ENCODE assay signal across 1 cellular context in the genomic region with DNA sequence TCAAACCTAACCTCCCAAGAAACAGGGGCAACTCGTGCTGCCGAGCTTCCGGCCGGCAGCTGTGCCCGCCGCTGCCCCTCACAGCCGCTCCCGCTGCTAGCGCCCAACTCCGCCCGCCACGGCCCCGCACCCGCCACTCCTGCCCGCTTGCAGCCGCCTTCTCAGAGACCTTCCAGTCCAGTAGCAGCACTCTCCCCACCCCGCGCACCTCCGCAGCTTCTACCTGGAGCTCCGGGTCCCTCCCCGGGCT.
TF ChIP-seq lines count a peak whose summit lies in the region.

No MANE protein-coding gene starts in this region.

TF ChIP-seq in HepG2, 621 proteins besides CTCF, POLR2A, EP300 and RAD21 (continued from another document and continues in another):
- TF ChIP-seq ASH2L (IDR thresholded peaks at IDR 0.05; ENCODE audit: insufficient read length, low read depth, low read length) = no peak
- TF ChIP-seq ZNF747 (CRISPR knock-in tag; IDR thresholded peaks at IDR 0.05; ENCODE audit: borderline replicate concordance) = peak; percentile 73
- TF ChIP-seq ZMYM3 (CRISPR knock-in tag; IDR thresholded peaks at IDR 0.05) = no peak
- no peak for TF ChIP-seq MYNN (CRISPR knock-in tag; IDR thresholded peaks at IDR 0.05; ENCODE audit: low read depth)
- TF ChIP-seq, protein P1, sequence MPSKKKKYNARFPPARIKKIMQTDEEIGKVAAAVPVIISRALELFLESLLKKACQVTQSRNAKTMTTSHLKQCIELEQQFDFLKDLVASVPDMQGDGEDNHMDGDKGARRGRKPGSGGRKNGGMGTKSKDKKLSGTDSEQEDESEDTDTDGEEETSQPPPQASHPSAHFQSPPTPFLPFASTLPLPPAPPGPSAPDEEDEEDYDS (CRISPR knock-in tag; IDR thresholded peaks at IDR 0.05) = no peak
- no peak; the same call in 1 of the 2 replicates for TF ChIP-seq ZNF674 (CRISPR knock-in tag; IDR thresholded peaks at IDR 0.05; ENCODE audit: low read depth)
- TF ChIP-seq ZNF644 (CRISPR knock-in tag; IDR thresholded peaks at IDR 0.05; ENCODE audit: low read depth) = no peak
- TF ChIP-seq MEIS1 (CRISPR knock-in tag; IDR thresholded peaks at IDR 0.05; ENCODE audit: borderline replicate concordance) = no peak; the same call in 1 of the 2 replicates
- no peak; the same call in 1 of the 2 replicates for TF ChIP-seq ZFP36L2 (CRISPR knock-in tag; IDR thresholded peaks at IDR 0.05)
- TF ChIP-seq ZMAT5 (CRISPR knock-in tag; IDR thresholded peaks at IDR 0.05; ENCODE audit: borderline replicate concordance, low read depth) = no peak
- no peak for TF ChIP-seq DZIP1 (CRISPR knock-in tag; IDR thresholded peaks at IDR 0.05)
- TF ChIP-seq ZNF468 (CRISPR knock-in tag; IDR thresholded peaks at IDR 0.05) = no peak
- 0 out of 2 replicates have a peak, but pooled peaks have one; percentile 51 for TF ChIP-seq ZNF691 (CRISPR knock-in tag; IDR thresholded peaks at IDR 0.05; ENCODE audit: borderline replicate concordance, low read depth)
- peak; percentile 42 for TF ChIP-seq ZNF407 (CRISPR knock-in tag; IDR thresholded peaks at IDR 0.05; ENCODE audit: not compliant biosample characterization)
- TF ChIP-seq FOXM1 (CRISPR knock-in tag; IDR thresholded peaks at IDR 0.05) = 0 out of 2 replicates have a peak, but pooled peaks have one; percentile 32
- TF ChIP-seq HNRNPUL1 (IDR thresholded peaks at IDR 0.05; ENCODE audit: low read depth, low read length) = no peak
- TF ChIP-seq ZNF556 (CRISPR knock-in tag; IDR thresholded peaks at IDR 0.05; ENCODE audit: borderline replicate concordance) = peak; percentile 13; the same call in 1 of the 2 replicates
- TF ChIP-seq RARG (CRISPR knock-in tag; IDR thresholded peaks at IDR 0.05; ENCODE audit: low read depth) = 0 out of 2 replicates have a peak, but pooled peaks have one; percentile 8
- no peak for TF ChIP-seq SKI (IDR thresholded peaks at IDR 0.05; ENCODE audit: partially characterized antibody)
- TF ChIP-seq ATF7 (IDR thresholded peaks at IDR 0.05) = no peak
- TF ChIP-seq ATF7 (CRISPR knock-in tag; IDR thresholded peaks at IDR 0.05) = no peak
- no peak; the same call in 1 of the 2 replicates for TF ChIP-seq POLR2G (IDR thresholded peaks at IDR 0.05; ENCODE audit: low read depth, low read length)
- no peak for TF ChIP-seq EHMT2 (IDR thresholded peaks at IDR 0.05; ENCODE audit: borderline replicate concordance, low read depth, low read length)
- TF ChIP-seq STAT5B (CRISPR knock-in tag; IDR thresholded peaks at IDR 0.05) = peak; percentile 35; the same call in 1 of the 2 replicates
- no peak for TF ChIP-seq ZNF740 (CRISPR knock-in tag; IDR thresholded peaks at IDR 0.05)
- TF ChIP-seq HMG20B (CRISPR knock-in tag; conservative IDR thresholded peaks at IDR 0.05) = 0 out of 2 replicates have a peak, but pooled peaks have one; percentile 4
- no peak; the same call in 1 of the 2 replicates for TF ChIP-seq YEATS4 (CRISPR knock-in tag; IDR thresholded peaks at IDR 0.05; ENCODE audit: borderline replicate concordance)
- TF ChIP-seq, protein P2, sequence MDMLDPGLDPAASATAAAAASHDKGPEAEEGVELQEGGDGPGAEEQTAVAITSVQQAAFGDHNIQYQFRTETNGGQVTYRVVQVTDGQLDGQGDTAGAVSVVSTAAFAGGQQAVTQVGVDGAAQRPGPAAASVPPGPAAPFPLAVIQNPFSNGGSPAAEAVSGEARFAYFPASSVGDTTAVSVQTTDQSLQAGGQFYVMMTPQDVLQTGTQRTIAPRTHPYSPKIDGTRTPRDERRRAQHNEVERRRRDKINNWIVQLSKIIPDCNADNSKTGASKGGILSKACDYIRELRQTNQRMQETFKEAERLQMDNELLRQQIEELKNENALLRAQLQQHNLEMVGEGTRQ (IDR thresholded peaks at IDR 0.05; ENCODE audit: low read depth, low read length) = no peak
- TF ChIP-seq, protein P2 (CRISPR knock-in tag; IDR thresholded peaks at IDR 0.05; ENCODE audit: borderline replicate concordance) = no peak
- peak; percentile 40 for TF ChIP-seq ZNF629 (CRISPR knock-in tag; conservative IDR thresholded peaks at IDR 0.05)
- TF ChIP-seq ZNF574 (CRISPR knock-in tag; IDR thresholded peaks at IDR 0.05) = no peak
- TF ChIP-seq, protein P3, sequence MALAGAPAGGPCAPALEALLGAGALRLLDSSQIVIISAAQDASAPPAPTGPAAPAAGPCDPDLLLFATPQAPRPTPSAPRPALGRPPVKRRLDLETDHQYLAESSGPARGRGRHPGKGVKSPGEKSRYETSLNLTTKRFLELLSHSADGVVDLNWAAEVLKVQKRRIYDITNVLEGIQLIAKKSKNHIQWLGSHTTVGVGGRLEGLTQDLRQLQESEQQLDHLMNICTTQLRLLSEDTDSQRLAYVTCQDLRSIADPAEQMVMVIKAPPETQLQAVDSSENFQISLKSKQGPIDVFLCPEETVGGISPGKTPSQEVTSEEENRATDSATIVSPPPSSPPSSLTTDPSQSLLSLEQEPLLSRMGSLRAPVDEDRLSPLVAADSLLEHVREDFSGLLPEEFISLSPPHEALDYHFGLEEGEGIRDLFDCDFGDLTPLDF (CRISPR knock-in tag; IDR thresholded peaks at IDR 0.05) = no peak
